ENCODE assay signal across 8 cellular contexts in genomic region chr5:77087484-77088291, GRCh38. TPM values are rescaled to one million over a fixed set of nuclear protein-coding genes. Genes with fewer than 3 reads are reported as not detected.
A peak's percentile ranks its signal among the peaks of the same experiment; 100 is the strongest.
DNase-seq lines count a peak whose midpoint lies in the region; ATAC-seq and TF ChIP-seq lines count a peak whose summit lies in the region.

No MANE protein-coding gene starts in this region.

- H3K4me1 ChIP-seq in fibroblast of lung (ENCODE audit: control insufficient read depth, extremely low read depth, insufficient read depth, low read length): peaks cover 4% of the 10 kb centered on the region

- H3K4me2 ChIP-seq in SU-DHL-6 (ENCODE audit: low read depth, low read length, poor library complexity, severe bottlenecking) (peak overlapping the region; percentile 99), fibroblast of lung (ENCODE audit: extremely low read depth, insufficient read depth, low read length) (peak overlapping the region; percentile 71)

- peaks cover 0 to 1% (median 0%) of the 10 kb centered on the region in 9 donors for H3K9me3 Mint-ChIP-seq in naive thymus-derived CD8-positive, alpha-beta T cell

- H3K9ac ChIP-seq in SU-DHL-6 (ENCODE audit: low read length) (peak overlapping the region; percentile 71), fibroblast of lung (ENCODE audit: insufficient read depth, low read length) (no peak overlapping the region)

- H3K27ac Mint-ChIP-seq in naive thymus-derived CD8-positive, alpha-beta T cell: peak overlapping the region; percentile 79 to 96 (median 91)

- DNase-seq in fibroblast of lung (ENCODE audit: low read depth in 2 of 2): peak; percentile 23 to 85
- no peak for DNase-seq in naive thymus-derived CD8-positive, alpha-beta T cell
- no peak for DNase-seq in stimulated activated CD4-positive, alpha-beta T cell treated with anti-CD3 and anti-CD28 coated beads, Interleukin-4, amount 100 ng/mL, for 4 hours
- no peak for DNase-seq in 8988T
- no peak for DNase-seq in stimulated activated CD4-positive, alpha-beta T cell treated with anti-CD3 and anti-CD28 coated beads, Interleukin-15, amount 100 ng/mL, for 24 hours

- H3F3A ChIP-seq in SU-DHL-6 (ENCODE audit: insufficient read depth): no peaks in the 10 kb centered on the region

- H3K36me3 Mint-ChIP-seq in naive thymus-derived CD8-positive, alpha-beta T cell: peaks cover 0 to 8% (median 7%) of the 10 kb centered on the region in 3 donors

- H3K9me3 ChIP-seq in SU-DHL-6 (ENCODE audit: insufficient read depth, low read length): no peaks in the 10 kb centered on the region
- H3K9me3 ChIP-seq in fibroblast of lung (ENCODE audit: control insufficient read depth, insufficient read depth, low read depth, low read length): no peaks in the 10 kb centered on the region

- H3K9me2 ChIP-seq in SU-DHL-6 (replicated peaks; ENCODE audit: insufficient read depth, low read length): no peaks in the 10 kb centered on the region

- ATAC-seq in GM19452 (IDR thresholded peaks at IDR 0.05; ENCODE audit: unreplicated experiment): peak; percentile 21
- no peak for ATAC-seq in naive thymus-derived CD8-positive, alpha-beta T cell

- H2AFZ ChIP-seq in SU-DHL-6 (ENCODE audit: low read depth, low read length, severe bottlenecking): peak overlapping the region; percentile 77
- peak overlapping the region; percentile 98 for H2AFZ ChIP-seq in fibroblast of lung (ENCODE audit: low read length)

- H3K27me3 Mint-ChIP-seq in naive thymus-derived CD8-positive, alpha-beta T cell: peaks cover 0 to 5% (median 0%) of the 10 kb centered on the region in 5 donors

- H3K79me2 ChIP-seq in SU-DHL-6 (ENCODE audit: insufficient read depth, low read length): peaks cover 9% of the 10 kb centered on the region; the same call in 1 of the 2 replicates
- H3K79me2 ChIP-seq in fibroblast of lung (ENCODE audit: control insufficient read depth, insufficient read depth, low read length): no peaks in the 10 kb centered on the region

- H4K20me1 ChIP-seq in SU-DHL-6 (ENCODE audit: low read depth, low read length): no peaks in the 10 kb centered on the region
- no peaks in the 10 kb centered on the region for H4K20me1 ChIP-seq in fibroblast of lung (ENCODE audit: control insufficient read depth, extremely low read depth, insufficient read depth, low read length)

- H3K27me3 ChIP-seq in SU-DHL-6 (ENCODE audit: low read length) (no peaks in the 10 kb centered on the region), fibroblast of lung (ENCODE audit: control insufficient read depth, insufficient read depth, low read length) (no peaks in the 10 kb centered on the region)

- H3K4me3 ChIP-seq in SU-DHL-6 (ENCODE audit: insufficient read depth, low read length, poor library complexity, severe bottlenecking): peak overlapping the region; percentile 70
- H3K4me3 ChIP-seq in fibroblast of lung (replicated peaks in 1 of 4; ENCODE audit: control extremely low read depth in 1 of 4, insufficient read depth in 1 of 4, low read depth in 3 of 4, low read length in 4 of 4): peak overlapping the region; percentile 68 to 96 (median 73)

- no peak for TF ChIP-seq CTCF in 22Rv1 (IDR thresholded peaks at IDR 0.05)
- no peak for TF ChIP-seq CTCF in SU-DHL-6 (IDR thresholded peaks at IDR 0.05; ENCODE audit: insufficient read depth, low read length, poor library complexity, severe bottlenecking)
- TF ChIP-seq CTCF in fibroblast of lung (conservative IDR thresholded peaks at IDR 0.05 in 1 of 2, IDR thresholded peaks at IDR 0.05 in 1 of 2; ENCODE audit: low read depth in 1 of 2, low read length in 2 of 2): no peak

- H3K36me3 ChIP-seq in SU-DHL-6 (ENCODE audit: low read length) (peaks cover 3% of the 10 kb centered on the region; the same call in 1 of the 2 replicates), fibroblast of lung (ENCODE audit: control insufficient read depth, insufficient read depth, low read length) (no peaks in the 10 kb centered on the region)

- POLR2A ChIA-PET in naive thymus-derived CD8-positive, alpha-beta T cell (lab: Charles Lee): interaction anchor here (3.1 kb wide), 1 partner anchor 57 kb away, joined by 17 read pairs; the partner anchor contains the start of gene AGGF1

- H3K27ac ChIP-seq in 22Rv1 (peak overlapping the region; percentile 91), SU-DHL-6 (ENCODE audit: low read depth, low read length) (peak overlapping the region; percentile 76; the same call in 1 of the 2 replicates), fibroblast of lung (ENCODE audit: insufficient read depth, low read length) (peak overlapping the region; percentile 74)

- peak overlapping the region; percentile 85 to 98 (median 96) for H3K4me3 Mint-ChIP-seq in naive thymus-derived CD8-positive, alpha-beta T cell

- peaks cover 10 to 32% (median 21%) of the 10 kb centered on the region in 4 donors for H3K4me1 Mint-ChIP-seq in naive thymus-derived CD8-positive, alpha-beta T cell

RNA-seq across cellular contexts. Expression of gene ZBED3, which starts 0.6 kb away (rescaled TPM):
- 1.0 and 1.7 TPM in 2 replicates for total RNA-seq in fibroblast of lung
- 3.0 and 4.6 TPM in 2 replicates for polyA plus RNA-seq in fibroblast of lung
- polyA plus RNA-seq in fibroblast of lung (2012): 2.1 and 2.2 TPM in 2 replicates
- polyA minus RNA-seq in fibroblast of lung (ENCODE audit: low replicate concordance): 2.8 and 3.1 TPM in 2 replicates
- 10 to 100 TPM in 1 of 2 experiments, 1 to 10 TPM in 1; 8.4 to 10.5 TPM for total RNA-seq in naive thymus-derived CD8-positive, alpha-beta T cell
- 1 to 10 TPM; 2.6 to 8.9 (median 4.6) TPM for polyA plus RNA-seq in naive thymus-derived CD8-positive, alpha-beta T cell

RNA-seq across cellular contexts. Expression of gene AGGF1, which starts 57.5 kb away (rescaled TPM):
- 25.1 and 25.2 TPM in 2 replicates for total RNA-seq in fibroblast of lung
- 14.1 and 15.5 TPM in 2 replicates for polyA plus RNA-seq in fibroblast of lung
- 13.2 and 14.5 TPM in 2 replicates for polyA plus RNA-seq in fibroblast of lung (2012)
- polyA minus RNA-seq in fibroblast of lung (ENCODE audit: low replicate concordance): 1.3 TPM in 2 replicates
- total RNA-seq in naive thymus-derived CD8-positive, alpha-beta T cell: 10 to 100 TPM; 29.8 to 30.8 TPM
- polyA plus RNA-seq in naive thymus-derived CD8-positive, alpha-beta T cell: 10 to 100 TPM; 24.4 to 35.9 (median 28.9) TPM

Comparison
In these comparisons a context has a peak if more than half of its experiments do, and no peak if none do; other contexts are left out.
1. DNase-seq: peak in fibroblast of lung (2 of 2); none in naive thymus-derived CD8-positive, alpha-beta T cell (0 of 10), stimulated activated CD4-positive, alpha-beta T cell treated with anti-CD3 and anti-CD28 coated beads, Interleukin-4, amount 100 ng/mL, for 4 hours (0 of 2), 8988T (single experiment) and stimulated activated CD4-positive, alpha-beta T cell treated with anti-CD3 and anti-CD28 coated beads, Interleukin-15, amount 100 ng/mL, for 24 hours (single experiment).
2. Peak in every context shown above with its lines, with median percentiles within 50 percentile points of each other: H3K27ac ChIP-seq.